ENCODE assay signal across 1 cellular context in genomic region chr19:49987159-49987698, GRCh38.
A peak's percentile ranks its signal among the peaks of the same experiment; 100 is the strongest.
TF ChIP-seq lines count a peak whose summit lies in the region.

No MANE protein-coding gene starts in this region.

TF ChIP-seq in HepG2, 621 proteins besides CTCF, POLR2A, EP300 and RAD21 (continued from another document and continues in another):
- peak; percentile 100 for TF ChIP-seq ZNF766 (CRISPR knock-in tag; IDR thresholded peaks at IDR 0.05; ENCODE audit: borderline replicate concordance)
- peak; percentile 99 for TF ChIP-seq ZFP36L2 (CRISPR knock-in tag; IDR thresholded peaks at IDR 0.05)
- peak; percentile 100 for TF ChIP-seq ZNF891 (CRISPR knock-in tag; IDR thresholded peaks at IDR 0.05)
- TF ChIP-seq NCOA5 (CRISPR knock-in tag; IDR thresholded peaks at IDR 0.05): peak; percentile 99
- TF ChIP-seq ETV5 (CRISPR knock-in tag; IDR thresholded peaks at IDR 0.05; ENCODE audit: borderline replicate concordance): peak; percentile 95
- TF ChIP-seq ZNF839 (CRISPR knock-in tag; IDR thresholded peaks at IDR 0.05; ENCODE audit: borderline replicate concordance): peak; percentile 100
- peak; percentile 100 for TF ChIP-seq ZNF883 (CRISPR knock-in tag; IDR thresholded peaks at IDR 0.05; ENCODE audit: not compliant biosample characterization)
- TF ChIP-seq ZNF251 (CRISPR knock-in tag; IDR thresholded peaks at IDR 0.05): peak; percentile 100
- peak; percentile 99 for TF ChIP-seq KDM3A (CRISPR knock-in tag; IDR thresholded peaks at IDR 0.05; ENCODE audit: low read depth)
- peak; percentile 74 for TF ChIP-seq SIN3B (IDR thresholded peaks at IDR 0.05; ENCODE audit: low read length)
- peak; percentile 100 for TF ChIP-seq ZSCAN20 (CRISPR knock-in tag; IDR thresholded peaks at IDR 0.05; ENCODE audit: borderline replicate concordance)
- peak; percentile 100 for TF ChIP-seq ATF5 (CRISPR knock-in tag; IDR thresholded peaks at IDR 0.05; ENCODE audit: low read depth)
- TF ChIP-seq GATA4 (IDR thresholded peaks at IDR 0.05; ENCODE audit: borderline replicate concordance, low read depth): no peak
- TF ChIP-seq, protein P1, sequence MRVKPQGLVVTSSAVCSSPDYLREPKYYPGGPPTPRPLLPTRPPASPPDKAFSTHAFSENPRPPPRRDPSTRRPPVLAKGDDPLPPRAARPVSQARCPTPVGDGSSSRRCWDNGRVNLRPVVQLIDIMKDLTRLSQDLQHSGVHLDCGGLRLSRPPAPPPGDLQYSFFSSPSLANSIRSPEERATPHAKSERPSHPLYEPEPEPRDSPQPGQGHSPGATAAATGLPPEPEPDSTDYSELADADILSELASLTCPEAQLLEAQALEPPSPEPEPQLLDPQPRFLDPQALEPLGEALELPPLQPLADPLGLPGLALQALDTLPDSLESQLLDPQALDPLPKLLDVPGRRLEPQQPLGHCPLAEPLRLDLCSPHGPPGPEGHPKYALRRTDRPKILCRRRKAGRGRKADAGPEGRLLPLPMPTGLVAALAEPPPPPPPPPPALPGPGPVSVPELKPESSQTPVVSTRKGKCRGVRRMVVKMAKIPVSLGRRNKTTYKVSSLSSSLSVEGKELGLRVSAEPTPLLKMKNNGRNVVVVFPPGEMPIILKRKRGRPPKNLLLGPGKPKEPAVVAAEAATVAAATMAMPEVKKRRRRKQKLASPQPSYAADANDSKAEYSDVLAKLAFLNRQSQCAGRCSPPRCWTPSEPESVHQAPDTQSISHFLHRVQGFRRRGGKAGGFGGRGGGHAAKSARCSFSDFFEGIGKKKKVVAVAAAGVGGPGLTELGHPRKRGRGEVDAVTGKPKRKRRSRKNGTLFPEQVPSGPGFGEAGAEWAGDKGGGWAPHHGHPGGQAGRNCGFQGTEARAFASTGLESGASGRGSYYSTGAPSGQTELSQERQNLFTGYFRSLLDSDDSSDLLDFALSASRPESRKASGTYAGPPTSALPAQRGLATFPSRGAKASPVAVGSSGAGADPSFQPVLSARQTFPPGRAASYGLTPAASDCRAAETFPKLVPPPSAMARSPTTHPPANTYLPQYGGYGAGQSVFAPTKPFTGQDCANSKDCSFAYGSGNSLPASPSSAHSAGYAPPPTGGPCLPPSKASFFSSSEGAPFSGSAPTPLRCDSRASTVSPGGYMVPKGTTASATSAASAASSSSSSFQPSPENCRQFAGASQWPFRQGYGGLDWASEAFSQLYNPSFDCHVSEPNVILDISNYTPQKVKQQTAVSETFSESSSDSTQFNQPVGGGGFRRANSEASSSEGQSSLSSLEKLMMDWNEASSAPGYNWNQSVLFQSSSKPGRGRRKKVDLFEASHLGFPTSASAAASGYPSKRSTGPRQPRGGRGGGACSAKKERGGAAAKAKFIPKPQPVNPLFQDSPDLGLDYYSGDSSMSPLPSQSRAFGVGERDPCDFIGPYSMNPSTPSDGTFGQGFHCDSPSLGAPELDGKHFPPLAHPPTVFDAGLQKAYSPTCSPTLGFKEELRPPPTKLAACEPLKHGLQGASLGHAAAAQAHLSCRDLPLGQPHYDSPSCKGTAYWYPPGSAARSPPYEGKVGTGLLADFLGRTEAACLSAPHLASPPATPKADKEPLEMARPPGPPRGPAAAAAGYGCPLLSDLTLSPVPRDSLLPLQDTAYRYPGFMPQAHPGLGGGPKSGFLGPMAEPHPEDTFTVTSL (CRISPR knock-in tag; IDR thresholded peaks at IDR 0.05; ENCODE audit: borderline replicate concordance): peak; percentile 98
- TF ChIP-seq, protein P2, sequence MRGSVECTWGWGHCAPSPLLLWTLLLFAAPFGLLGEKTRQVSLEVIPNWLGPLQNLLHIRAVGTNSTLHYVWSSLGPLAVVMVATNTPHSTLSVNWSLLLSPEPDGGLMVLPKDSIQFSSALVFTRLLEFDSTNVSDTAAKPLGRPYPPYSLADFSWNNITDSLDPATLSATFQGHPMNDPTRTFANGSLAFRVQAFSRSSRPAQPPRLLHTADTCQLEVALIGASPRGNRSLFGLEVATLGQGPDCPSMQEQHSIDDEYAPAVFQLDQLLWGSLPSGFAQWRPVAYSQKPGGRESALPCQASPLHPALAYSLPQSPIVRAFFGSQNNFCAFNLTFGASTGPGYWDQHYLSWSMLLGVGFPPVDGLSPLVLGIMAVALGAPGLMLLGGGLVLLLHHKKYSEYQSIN (CRISPR knock-in tag; IDR thresholded peaks at IDR 0.05; ENCODE audit: borderline replicate concordance): peak; percentile 100
- TF ChIP-seq ZFP36 (IDR thresholded peaks at IDR 0.05; ENCODE audit: borderline replicate concordance, low read depth, low read length, partially characterized antibody): no peak
- TF ChIP-seq YY1 (IDR thresholded peaks at IDR 0.05; ENCODE audit: insufficient read depth, insufficient replicate concordance, low read depth, low read length): no peak
- TF ChIP-seq ZNF784 (CRISPR knock-in tag; IDR thresholded peaks at IDR 0.05; ENCODE audit: borderline replicate concordance): peak; percentile 100
- peak; percentile 99 for TF ChIP-seq MYPOP (CRISPR knock-in tag; IDR thresholded peaks at IDR 0.05)
- TF ChIP-seq ZNF331 (CRISPR knock-in tag; IDR thresholded peaks at IDR 0.05): peak; percentile 100
- TF ChIP-seq THAP11 (CRISPR knock-in tag; IDR thresholded peaks at IDR 0.05): peak; percentile 91
- TF ChIP-seq ATF7-NPFF (CRISPR knock-in tag; IDR thresholded peaks at IDR 0.05; ENCODE audit: low read depth): peak; percentile 100
- TF ChIP-seq TGIF2 (CRISPR knock-in tag; IDR thresholded peaks at IDR 0.05): peak; percentile 100
- TF ChIP-seq ZNF451 (CRISPR knock-in tag; IDR thresholded peaks at IDR 0.05): peak; percentile 100
- TF ChIP-seq, protein P3, sequence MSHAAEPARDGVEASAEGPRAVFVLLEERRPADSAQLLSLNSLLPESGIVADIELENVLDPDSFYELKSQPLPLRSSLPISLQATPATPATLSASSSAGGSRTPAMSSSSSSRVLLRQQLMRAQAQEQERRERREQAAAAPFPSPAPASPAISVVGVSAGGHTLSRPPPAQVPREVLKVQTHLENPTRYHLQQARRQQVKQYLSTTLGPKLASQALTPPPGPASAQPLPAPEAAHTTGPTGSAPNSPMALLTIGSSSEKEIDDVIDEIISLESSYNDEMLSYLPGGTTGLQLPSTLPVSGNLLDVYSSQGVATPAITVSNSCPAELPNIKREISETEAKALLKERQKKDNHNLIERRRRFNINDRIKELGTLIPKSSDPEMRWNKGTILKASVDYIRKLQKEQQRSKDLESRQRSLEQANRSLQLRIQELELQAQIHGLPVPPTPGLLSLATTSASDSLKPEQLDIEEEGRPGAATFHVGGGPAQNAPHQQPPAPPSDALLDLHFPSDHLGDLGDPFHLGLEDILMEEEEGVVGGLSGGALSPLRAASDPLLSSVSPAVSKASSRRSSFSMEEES (CRISPR knock-in tag; IDR thresholded peaks at IDR 0.05): peak; percentile 100
- peak; percentile 98 for TF ChIP-seq ZNF850 (CRISPR knock-in tag; conservative IDR thresholded peaks at IDR 0.05)
- peak; percentile 96 for TF ChIP-seq ZNF672 (CRISPR knock-in tag; IDR thresholded peaks at IDR 0.05)
- TF ChIP-seq EHMT2 (IDR thresholded peaks at IDR 0.05; ENCODE audit: borderline replicate concordance, low read depth, low read length): peak; percentile 100
- TF ChIP-seq KLF15 (CRISPR knock-in tag; IDR thresholded peaks at IDR 0.05; ENCODE audit: borderline replicate concordance): peak; percentile 100
- peak; percentile 100 for TF ChIP-seq ZNF709 (CRISPR knock-in tag; IDR thresholded peaks at IDR 0.05)
- TF ChIP-seq ZNF761 (CRISPR knock-in tag; conservative IDR thresholded peaks at IDR 0.05): peak; percentile 100
- peak; percentile 100 for TF ChIP-seq ZNF83 (CRISPR knock-in tag; IDR thresholded peaks at IDR 0.05; ENCODE audit: borderline replicate concordance)
- peak; percentile 100 for TF ChIP-seq ATF6 (CRISPR knock-in tag; conservative IDR thresholded peaks at IDR 0.05)
- no peak for TF ChIP-seq TBL1XR1 (IDR thresholded peaks at IDR 0.05; ENCODE audit: borderline replicate concordance, low read length, partially characterized antibody)
- peak; percentile 100 for TF ChIP-seq ZNF570 (CRISPR knock-in tag; IDR thresholded peaks at IDR 0.05; ENCODE audit: borderline replicate concordance)
- peak; percentile 100 for TF ChIP-seq MIER3 (CRISPR knock-in tag; IDR thresholded peaks at IDR 0.05; ENCODE audit: borderline replicate concordance)
- peak; percentile 100 for TF ChIP-seq ZGPAT (CRISPR knock-in tag; IDR thresholded peaks at IDR 0.05)
- TF ChIP-seq U2AF1 (optimal IDR thresholded peaks at IDR 0.05; ENCODE audit: low read depth, low read length): no peak
- TF ChIP-seq, protein P4, sequence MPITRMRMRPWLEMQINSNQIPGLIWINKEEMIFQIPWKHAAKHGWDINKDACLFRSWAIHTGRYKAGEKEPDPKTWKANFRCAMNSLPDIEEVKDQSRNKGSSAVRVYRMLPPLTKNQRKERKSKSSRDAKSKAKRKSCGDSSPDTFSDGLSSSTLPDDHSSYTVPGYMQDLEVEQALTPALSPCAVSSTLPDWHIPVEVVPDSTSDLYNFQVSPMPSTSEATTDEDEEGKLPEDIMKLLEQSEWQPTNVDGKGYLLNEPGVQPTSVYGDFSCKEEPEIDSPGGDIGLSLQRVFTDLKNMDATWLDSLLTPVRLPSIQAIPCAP (CRISPR knock-in tag; IDR thresholded peaks at IDR 0.05; ENCODE audit: low read depth): peak; percentile 100
- peak; percentile 95 for TF ChIP-seq JUND (CRISPR knock-in tag; IDR thresholded peaks at IDR 0.05)
- peak; percentile 96 for TF ChIP-seq RCOR2 (CRISPR knock-in tag; IDR thresholded peaks at IDR 0.05)
- TF ChIP-seq KDM5A (IDR thresholded peaks at IDR 0.05; ENCODE audit: borderline replicate concordance, low read length): no peak
- peak; percentile 93 for TF ChIP-seq HMG20A (CRISPR knock-in tag; IDR thresholded peaks at IDR 0.05; ENCODE audit: borderline replicate concordance)
- peak; percentile 100 for TF ChIP-seq TSC22D2 (CRISPR knock-in tag; IDR thresholded peaks at IDR 0.05; ENCODE audit: borderline replicate concordance)
- TF ChIP-seq ZNF564 (CRISPR knock-in tag; IDR thresholded peaks at IDR 0.05): peak; percentile 99
- TF ChIP-seq REL (CRISPR knock-in tag; conservative IDR thresholded peaks at IDR 0.05): peak; percentile 100
- TF ChIP-seq ZNF572 (CRISPR knock-in tag; IDR thresholded peaks at IDR 0.05): peak; percentile 87; the same call in 1 of the 2 replicates
- no peak for TF ChIP-seq SUZ12 (IDR thresholded peaks at IDR 0.05; ENCODE audit: low read depth, low read length)
- no peak for TF ChIP-seq CEBPB (IDR thresholded peaks at IDR 0.05; ENCODE audit: borderline replicate concordance, low read depth, low read length)
- TF ChIP-seq MXI1 (IDR thresholded peaks at IDR 0.05; ENCODE audit: borderline replicate concordance, low read depth, low read length): peak; percentile 98
- TF ChIP-seq TAF15 (IDR thresholded peaks at IDR 0.05; ENCODE audit: low read depth, low read length, poor library complexity, severe bottlenecking): no peak
- TF ChIP-seq XBP1 (CRISPR knock-in tag; IDR thresholded peaks at IDR 0.05): peak; percentile 100
- TF ChIP-seq NFATC3 (CRISPR knock-in tag; IDR thresholded peaks at IDR 0.05): peak; percentile 100
- no peak for TF ChIP-seq ZNF207 (IDR thresholded peaks at IDR 0.05; ENCODE audit: borderline replicate concordance)
- peak; percentile 100 for TF ChIP-seq TOPORS (CRISPR knock-in tag; IDR thresholded peaks at IDR 0.05)
- TF ChIP-seq ZNF432 (CRISPR knock-in tag; IDR thresholded peaks at IDR 0.05; ENCODE audit: borderline replicate concordance): peak; percentile 98
- peak; percentile 74 for TF ChIP-seq NFYC (CRISPR knock-in tag; IDR thresholded peaks at IDR 0.05)
